ENCODE assay signal across 19 cellular contexts in the genomic region with DNA sequence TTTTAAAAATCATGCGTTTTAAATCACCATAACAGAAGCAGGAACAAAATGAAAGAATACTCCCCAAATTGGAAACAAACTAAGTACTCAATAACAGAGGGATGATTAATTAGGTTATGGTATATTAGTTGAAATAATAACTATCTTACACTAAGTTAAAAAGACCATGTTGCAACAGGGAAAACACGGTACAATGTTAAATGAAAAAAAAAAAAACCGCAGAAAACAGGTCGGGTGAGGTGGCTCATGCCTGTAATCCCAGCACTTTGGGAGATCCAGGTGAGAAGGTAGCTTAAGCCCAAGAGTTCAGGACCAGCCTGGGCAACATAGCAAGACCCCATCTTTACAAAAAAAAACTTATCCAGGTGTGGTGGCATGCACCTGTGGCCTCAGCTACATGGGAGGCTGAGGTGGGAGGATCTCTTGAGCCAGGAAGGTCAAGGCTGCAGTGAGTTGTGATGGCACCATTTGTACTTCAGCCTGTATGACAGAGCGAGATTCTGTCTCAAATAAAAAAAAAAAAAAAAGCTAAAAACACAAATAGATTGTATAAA. TPM values are rescaled to one million over a fixed set of nuclear protein-coding genes. Genes with fewer than 3 reads are reported as not detected.
DNase-seq lines count a peak whose midpoint lies in the region; ATAC-seq and TF ChIP-seq lines count a peak whose summit lies in the region.
"Had no signal": no experiment of that assay in that cellular context is flagged by ENCODE, and none has a peak within 500 bp of the region (broad histone marks: within the 10 kb centered on the region; RNA-seq: fewer than 3 reads in every experiment).

No MANE protein-coding gene starts in this region.

- no peaks in the 10 kb centered on the region for H4K20me1 ChIP-seq in PC-9 (ENCODE audit: insufficient read depth)
- H4K20me1 ChIP-seq in neural progenitor cell (ENCODE audit: low read depth), result peaks cover 6% of the 10 kb centered on the region

- CTCF ChIA-PET in PC-9 (lab: Charles Lee), result interaction anchor here (0.6 to 1.2 kb wide), 2 partner anchors 60 to 717 kb away, joined by 3 to 8 read pairs; no protein-coding TSS in a partner anchor

- no peaks in the 10 kb centered on the region for H3K9me2 ChIP-seq in PC-9 (ENCODE audit: insufficient read depth)

- peaks cover 14% of the 10 kb centered on the region for H3K4me1 Mint-ChIP-seq in neural progenitor cell

- H3F3A ChIP-seq in PC-9 (ENCODE audit: insufficient read depth, low read depth) (peaks cover 8% of the 10 kb centered on the region), neural progenitor cell (ENCODE audit: low read depth) (peaks cover 13% of the 10 kb centered on the region)

- H3K36me3 ChIP-seq in ACC112 (ENCODE audit: insufficient read depth, low read length) (no peaks in the 10 kb centered on the region), PC-9 (ENCODE audit: low read depth) (peaks cover 3% of the 10 kb centered on the region; the same call in 1 of the 2 replicates), neural progenitor cell (no peaks in the 10 kb centered on the region)
- H3K36me3 ChIP-seq: cardiac muscle cell, HAP-1, upper lobe of right lung had no signal

- BruUV-seq in PC-9 (replicated peaks; lab: Mats Ljungman, UMichigan), result no TSS peak

- TF ChIP-seq CTCF in PC-9 (conservative IDR thresholded peaks at IDR 0.05), result no peak
- TF ChIP-seq CTCF in neural progenitor cell (IDR thresholded peaks at IDR 0.05), result no peak

- H3K27ac Mint-ChIP-seq in neural progenitor cell, result no peak overlapping the region
- H3K27ac Mint-ChIP-seq: natural killer cell treated with Interleukin-12 subunit alpha and Interleukin-12 subunit beta and Interleukin-15 and Interleukin-18, amount 100 ng/mL, for 72 hours had no signal

- H3K9me3 ChIP-seq in PC-9 (ENCODE audit: insufficient read depth, low read depth) (no peaks in the 10 kb centered on the region), neural progenitor cell (ENCODE audit: low read depth) (no peaks in the 10 kb centered on the region)
- H3K9me3 ChIP-seq: HAP-1, upper lobe of right lung had no signal

- H3K4me3 ChIP-seq in ACC112 (ENCODE audit: low read depth, low read length), result peak overlapping the region; percentile 77
- H3K4me3 ChIP-seq in PC-9, result peak overlapping the region; percentile 62; the same call in 1 of the 2 replicates
- H3K4me3 ChIP-seq in neural progenitor cell, result peak overlapping the region; percentile 44

- intact Hi-C loops in PC-9 (cut with micrococcal nuclease; ENCODE audit: unreplicated experiment), result no loop called here

- peak overlapping the region; percentile 71 for H2AFZ ChIP-seq in ACC112 (ENCODE audit: low read length, unreplicated experiment)
- no peak overlapping the region for H2AFZ ChIP-seq in PC-9
- no peak overlapping the region for H2AFZ ChIP-seq in neural progenitor cell (replicated peaks)

- H3K9me3 Mint-ChIP-seq in neural progenitor cell, result no peaks in the 10 kb centered on the region
- H3K9me3 Mint-ChIP-seq: natural killer cell treated with Interleukin-12 subunit alpha and Interleukin-12 subunit beta and Interleukin-15 and Interleukin-18, amount 100 ng/mL, for 72 hours had no signal

- POLR2A ChIA-PET in PC-9 (lab: Charles Lee; ENCODE audit: unreplicated experiment), result no interaction called here

- H3K4me2 ChIP-seq in PC-9 (peak overlapping the region; percentile 78), neural progenitor cell (no peak overlapping the region)

- peaks cover 11% of the 10 kb centered on the region for H3K79me2 ChIP-seq in ACC112 (ENCODE audit: control insufficient read depth, insufficient read depth, low read length, unreplicated experiment)
- peaks cover 22% of the 10 kb centered on the region for H3K79me2 ChIP-seq in PC-9 (ENCODE audit: low read depth)
- H3K79me2 ChIP-seq in neural progenitor cell (ENCODE audit: low read depth), result no peaks in the 10 kb centered on the region

- H3K4me1 ChIP-seq in ACC112 (ENCODE audit: control insufficient read depth, insufficient read depth, low read length, unreplicated experiment) (peaks cover 9% of the 10 kb centered on the region), PC-9 (replicated peaks; ENCODE audit: insufficient read depth) (peaks cover 25% of the 10 kb centered on the region), neural progenitor cell (peaks cover 5% of the 10 kb centered on the region)
- H3K4me1 ChIP-seq: upper lobe of right lung had no signal

- H3K27me3 ChIP-seq in ACC112 (ENCODE audit: insufficient read depth, low read length) (peaks cover 30% of the 10 kb centered on the region), PC-9 (ENCODE audit: insufficient read depth, low read depth) (no peaks in the 10 kb centered on the region), neural progenitor cell (peaks cover 77% of the 10 kb centered on the region)

- no peak overlapping the region for H3K9ac ChIP-seq in neural progenitor cell

- no peak for DNase-seq in PC-9
- no peak for DNase-seq in neural progenitor cell (ENCODE audit: low spot score)
- no peak for DNase-seq in activated effector memory CD4-positive, alpha-beta T cell treated with Interleukin-2 at 50 U/mL for 16 hours
- DNase-seq in central memory CD4-positive, alpha-beta T cell, result no peak
- DNase-seq: CD4-positive, alpha-beta memory T cell; DND-41; Karpas-422; mesendoderm; NCI-H1092 treated with DMSO at 0.1 percent for 48 hours; stimulated activated naive CD4-positive, alpha-beta T cell treated with Interleukin-2 at 50 U/mL for 16 hours had no signal

- H3K36me3 Mint-ChIP-seq in neural progenitor cell, result no peaks in the 10 kb centered on the region
- H3K36me3 Mint-ChIP-seq: CD4-positive, alpha-beta memory T cell had no signal

- peak overlapping the region; percentile 74 for H3K4me3 Mint-ChIP-seq in neural progenitor cell
- H3K4me3 Mint-ChIP-seq: CD4-positive, alpha-beta memory T cell; natural killer cell treated with Interleukin-12 subunit alpha and Interleukin-12 subunit beta and Interleukin-15 and Interleukin-18, amount 100 ng/mL, for 72 hours had no signal

- H3K27me3 Mint-ChIP-seq in neural progenitor cell (ENCODE audit: insufficient read depth, low read depth), result peaks cover 62% of the 10 kb centered on the region

- ATAC-seq in esophagus mucosa, result peak; percentile 39
- ATAC-seq in HG02970 (IDR thresholded peaks at IDR 0.05; ENCODE audit: low FRiP score, unreplicated experiment), result no peak
- ATAC-seq in GM21381 (IDR thresholded peaks at IDR 0.05; ENCODE audit: unreplicated experiment), result no peak
- ATAC-seq: activated CD4-positive, CD25-positive, alpha-beta regulatory T cell treated with anti-CD3 and anti-CD28 coated beads, Interleukin-2, amount 50 U/mL, for 24 hours; natural killer cell treated with Interleukin-12 subunit alpha and Interleukin-12 subunit beta and Interleukin-15 and Interleukin-18, amount 100 ng/mL, for 72 hours had no signal

- H3K27ac ChIP-seq in ACC112 (ENCODE audit: low read depth, low read length) (no peak overlapping the region), PC-9 (0 out of 2 replicates have a peak overlapping the region, but pooled peaks have one; percentile 5), neural progenitor cell (no peak overlapping the region)
- H3K27ac ChIP-seq: cardiac muscle cell, upper lobe of right lung had no signal

RNA-seq across cellular contexts. Expression of gene PTPN3, which starts 2.4 kb away (rescaled TPM):
- 19.0 and 20.2 TPM in 2 replicates for total RNA-seq in PC-9 (2021)
- 11.0 TPM for total RNA-seq in esophagus mucosa
- 2.2 and 2.4 TPM in 2 replicates for total RNA-seq in neural progenitor cell (ENCODE audit: low replicate concordance)
- total RNA-seq: CD4-positive, alpha-beta memory T cell had no signal
